20 cellular contexts compared by ENCODE assay signal in genomic region chr12:130719263-130719892, GRCh38.
"Had no signal": no experiment of that assay in that cellular context is flagged by ENCODE, and none has a peak within 500 bp of the region (broad histone marks: within the 10 kb centered on the region; RNA-seq: fewer than 3 reads in every experiment).

No MANE protein-coding gene starts in this region.

- ATAC-seq: activated CD8-positive, alpha-beta T cell treated with anti-CD3 and anti-CD28 coated beads for 36 hours; activated naive CD8-positive, alpha-beta T cell treated with anti-CD3 and anti-CD28 coated beads, Interleukin-2, amount 50 U/mL, for 24 hours; activated T-helper 17 cell treated with anti-CD3 and anti-CD28 coated beads, Interleukin-2, amount 50 U/mL, for 72 hours; left lung; psoas muscle; right cardiac atrium had no signal

- H2AFZ ChIP-seq: neural progenitor cell had no signal

- DNase-seq: activated CD4-positive, alpha-beta T cell treated with anti-CD3 and anti-CD28 coated beads for 48 hours; activated CD4-positive, CD25-positive, alpha-beta regulatory T cell; activated CD8-positive, alpha-beta T cell treated with anti-CD3 and anti-CD28 coated beads for 36 hours; activated naive CD4-positive, alpha-beta T cell treated with anti-CD3 and anti-CD28 coated beads for 36 hours; activated naive CD8-positive, alpha-beta T cell treated with anti-CD3 and anti-CD28 coated beads, Interleukin-2, amount 50 U/mL, for 24 hours; activated T-cell treated with anti-CD3 and anti-CD28 coated beads, Interleukin-2, amount 50 U/mL, for 1 hour; anterior cingulate cortex; central memory CD4-positive, alpha-beta T cell; dorsolateral prefrontal cortex; erythroblast; foreskin melanocyte; hypothalamus; kidney; psoas muscle; right cardiac atrium; T1000 had no signal

- H3K4me3 ChIP-seq: dorsolateral prefrontal cortex, left lung, neural progenitor cell, psoas muscle, tibial nerve had no signal

- H3K27ac ChIP-seq: dorsolateral prefrontal cortex, left lung, neural progenitor cell, psoas muscle, tibial nerve had no signal

- H3K9ac ChIP-seq: neural progenitor cell had no signal

- H3K36me3 ChIP-seq: left lung, neural progenitor cell, tibial nerve had no signal

- H3K4me2 ChIP-seq: neural progenitor cell had no signal
